In the genomic region with DNA sequence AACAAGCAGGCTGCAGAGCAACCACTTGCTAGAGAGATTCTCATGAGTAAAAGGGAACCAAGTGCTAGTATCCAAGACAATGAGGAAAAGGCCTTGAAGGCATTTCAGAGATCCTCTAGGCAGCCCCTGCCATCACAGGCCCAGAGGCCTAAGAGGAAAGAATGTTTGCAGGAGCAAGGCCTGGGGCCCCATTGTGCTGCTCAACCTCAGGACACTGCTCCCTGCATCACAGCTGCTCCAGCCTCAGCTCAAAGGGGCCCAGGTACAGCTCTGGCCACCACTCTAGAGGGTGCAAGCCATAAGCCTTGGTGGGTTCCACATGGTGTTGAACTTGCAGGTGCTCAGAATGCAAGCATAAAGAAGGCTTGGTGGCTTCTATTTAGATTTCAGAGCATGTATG, we compare ENCODE assay signal across 19 cellular contexts.
DNase-seq lines count a peak whose midpoint lies in the region; TF ChIP-seq lines count a peak whose summit lies in the region.
"Had no signal": no experiment of that assay in that cellular context is flagged by ENCODE, and none has a peak within 500 bp of the region (broad histone marks: within the 10 kb centered on the region; RNA-seq: fewer than 3 reads in every experiment).

No MANE protein-coding gene starts in this region.

- H3K4me3 ChIP-seq in HEK293 (ENCODE audit: low read depth, low read length) (no peak overlapping the region), endodermal cell (ENCODE audit: low read length) (no peak overlapping the region), neutrophil (ENCODE audit: low read depth in 1 of 2, low read length in 1 of 2) (no peak overlapping the region)
- H3K4me3 ChIP-seq: BLaER1, GM12878, GM23248 had no signal

- no peak overlapping the region for H3K9ac ChIP-seq in endodermal cell (ENCODE audit: extremely low read depth, low read length, poor library complexity, severe bottlenecking)
- H3K9ac ChIP-seq: BLaER1, GM23248 had no signal

- H3K4me3 Mint-ChIP-seq in endodermal cell, result no peak overlapping the region
- H3K4me3 Mint-ChIP-seq: B cell; CD4-positive, alpha-beta T cell; CD8-positive, alpha-beta memory T cell had no signal

- H3K9me3 Mint-ChIP-seq in endodermal cell, result peaks cover 46% of the 10 kb centered on the region

- no peaks in the 10 kb centered on the region for H3K4me1 ChIP-seq in HEK293 (ENCODE audit: control insufficient read depth, insufficient read depth, low read length)
- H3K4me1 ChIP-seq in endodermal cell (ENCODE audit: control insufficient read depth, insufficient read depth, low read length), result peaks cover 9% of the 10 kb centered on the region
- H3K4me1 ChIP-seq in neutrophil (ENCODE audit: control insufficient read depth in 1 of 2, insufficient read depth in 1 of 2, low read depth in 1 of 2, low read length in 1 of 2), result peaks cover 35 to 47% of the 10 kb centered on the region in 2 experiments

- peaks cover 4% of the 10 kb centered on the region for H3K36me3 Mint-ChIP-seq in endodermal cell (ENCODE audit: low read depth)

- H3K36me3 ChIP-seq in HEK293 (ENCODE audit: control insufficient read depth in 2 of 2, insufficient read depth in 1 of 2, low read length in 2 of 2) (no peaks in the 10 kb centered on the region), endodermal cell (ENCODE audit: control insufficient read depth, insufficient read depth, low read length) (no peaks in the 10 kb centered on the region), neutrophil (no peaks in the 10 kb centered on the region)
- H3K36me3 ChIP-seq: BLaER1 had no signal

- H3K27me3 ChIP-seq in endodermal cell (ENCODE audit: control insufficient read depth, insufficient read depth, low read length, poor library complexity, severe bottlenecking) (no peaks in the 10 kb centered on the region), neutrophil (no peaks in the 10 kb centered on the region)
- H3K27me3 ChIP-seq: BLaER1 had no signal

- H3K27ac Mint-ChIP-seq in endodermal cell, result no peak overlapping the region
- H3K27ac Mint-ChIP-seq: B cell; CD4-positive, alpha-beta T cell; CD8-positive, alpha-beta memory T cell had no signal

- H3K4me1 Mint-ChIP-seq in endodermal cell, result peaks cover 19% of the 10 kb centered on the region
- H3K4me1 Mint-ChIP-seq: B cell; CD8-positive, alpha-beta memory T cell had no signal

- H3K27ac ChIP-seq in HEK293 (ENCODE audit: extremely low read depth, low read depth, low read length), result no peak overlapping the region
- H3K27ac ChIP-seq in endodermal cell (ENCODE audit: low read depth, low read length), result no peak overlapping the region
- H3K27ac ChIP-seq in neutrophil, result peak overlapping the region; percentile 68
- H3K27ac ChIP-seq: BLaER1, C4-2B, GM23248 had no signal

- POLR2A ChIA-PET in HEK293 (lab: Yijun Ruan, JAX), result no interaction called here

- H3K9me3 ChIP-seq in HEK293 (ENCODE audit: control insufficient read depth, insufficient read depth, low read depth, low read length) (no peaks in the 10 kb centered on the region), endodermal cell (ENCODE audit: control insufficient read depth, low read length) (peaks cover 62% of the 10 kb centered on the region), neutrophil (no peaks in the 10 kb centered on the region)

- peaks cover 32% of the 10 kb centered on the region for H3K27me3 Mint-ChIP-seq in endodermal cell (ENCODE audit: insufficient read depth)
- H3K27me3 Mint-ChIP-seq: CD4-positive, alpha-beta T cell had no signal

- DNase-seq in endodermal cell, result peak; percentile 34
- DNase-seq in HPDE6-E6E7 (ENCODE audit: extremely low spot score), result no peak
- DNase-seq in COLO829 (ENCODE audit: low spot score), result no peak
- DNase-seq in GM10266 (ENCODE audit: extremely low spot score), result no peak
- DNase-seq: Calu3; CD4-positive, alpha-beta T cell; CD8-positive, alpha-beta memory T cell; COR-L47; DMS53; DND-41; GM23248; H7; HCEC 1CT had no signal

- no peak for TF ChIP-seq CTCF in HEK293 (tag by site-specific recombination; IDR thresholded peaks at IDR 0.05)
- no peak for TF ChIP-seq CTCF in endodermal cell (conservative IDR thresholded peaks at IDR 0.05)
- no peak for TF ChIP-seq CTCF in neutrophil (IDR thresholded peaks at IDR 0.05)
- TF ChIP-seq CTCF in GM10266 (IDR thresholded peaks at IDR 0.05; ENCODE audit: control insufficient read depth, insufficient read depth, low read depth, missing control alignments), result no peak

- CTCF ChIA-PET in HEK293 (lab: Yijun Ruan, JAX), result interaction anchor here (0.7 to 0.9 kb wide), 2 partner anchors 36 to 341 kb away, joined by 3 to 4 read pairs; no protein-coding TSS in a partner anchor

TF ChIP-seq in HEK293, 187 proteins besides CTCF, POLR2A, EP300 and RAD21:
- TF ChIP-seq ZNF585B (tag by site-specific recombination; IDR thresholded peaks at IDR 0.05), result peak; percentile 94
- peak; percentile 59 for TF ChIP-seq SETDB1 (IDR thresholded peaks at IDR 0.05; ENCODE audit: insufficient read length, low read length)
- no peak for TF ChIP-seq ZNF488 (tag by site-specific recombination; IDR thresholded peaks at IDR 0.05)
- no peak for TF ChIP-seq ZNF544 (tag by site-specific recombination; IDR thresholded peaks at IDR 0.05)
- no peak for TF ChIP-seq ZNF423 (tag by site-specific recombination; IDR thresholded peaks at IDR 0.05)
TF ChIP-seq in HEK293: peak in this region for 2.
